ENCODE assay signal across 20 cellular contexts in genomic region chr1:49106438-49106837, GRCh38.
DNase-seq lines count a peak whose midpoint lies in the region; ATAC-seq and TF ChIP-seq lines count a peak whose summit lies in the region.
"Had no signal": no experiment of that assay in that cellular context is flagged by ENCODE, and none has a peak within 500 bp of the region (broad histone marks: within the 10 kb centered on the region; RNA-seq: fewer than 3 reads in every experiment).

No MANE protein-coding gene starts in this region.

- ATAC-seq in foreskin keratinocyte (no peak), HG03039 (IDR thresholded peaks at IDR 0.05; ENCODE audit: unreplicated experiment) (no peak)
- ATAC-seq: HCT116 had no signal

- H3K9ac ChIP-seq in adipocyte (ENCODE audit: low read length) = no peak overlapping the region
- H3K9ac ChIP-seq: KMS-11 had no signal

- H3K4me1 ChIP-seq in adipocyte (ENCODE audit: control insufficient read depth, insufficient read depth, low read length) = peaks cover 10% of the 10 kb centered on the region
- no peaks in the 10 kb centered on the region for H3K4me1 ChIP-seq in foreskin keratinocyte

- peak; percentile 18 for DNase-seq in DMS53 (lab: John Stamatoyannopoulos, UW)
- DNase-seq in DMS53 treated with DMSO at 0.1 percent for 48 hours (lab: John Stamatoyannopoulos, UW; ENCODE audit: unreplicated experiment) = no peak
- DNase-seq in adipocyte (ENCODE audit: low read depth) = peak; percentile 3
- DNase-seq in foreskin keratinocyte = peak; percentile 3 to 4
- peak; percentile 38 for DNase-seq in renal cortical epithelial cell (ENCODE audit: low read depth)
- no peak for DNase-seq in activated effector memory CD4-positive, alpha-beta T cell treated with Interleukin-2 at 50 U/mL for 16 hours
- no peak for DNase-seq in NCI-H1092 treated with DMSO at 0.1 percent for 48 hours (lab: John Stamatoyannopoulos, UW)
- DNase-seq: Calu3, MM.1S, NCI-H1417, NCI-H1694, NCI-H2081, NCI-H2227 treated with DMSO at 0.1 percent for 48 hours, NCI-H526 treated with DMSO at 0.1 percent for 48 hours, SHP77 had no signal

- TF ChIP-seq CTCF in foreskin keratinocyte (conservative IDR thresholded peaks at IDR 0.05) = no peak

- H3K27ac ChIP-seq in foreskin keratinocyte = no peak overlapping the region
- H3K27ac ChIP-seq: 22Rv1, KMS-11, RWPE1 had no signal

- no peaks in the 10 kb centered on the region for H3K36me3 ChIP-seq in adipocyte (ENCODE audit: control insufficient read depth, insufficient read depth, low read length, severe bottlenecking)

- no peaks in the 10 kb centered on the region for H3K9me3 ChIP-seq in adipocyte (ENCODE audit: control insufficient read depth, low read length)

- H3K27me3 ChIP-seq in adipocyte (replicated peaks; ENCODE audit: control insufficient read depth, insufficient read depth, low read length) = no peaks in the 10 kb centered on the region
- H3K27me3 ChIP-seq in foreskin keratinocyte = no peaks in the 10 kb centered on the region

- H3K4me3 ChIP-seq in adipocyte (ENCODE audit: low read length) = no peak overlapping the region

Comparison
In these comparisons a context has a peak if more than half of its experiments do, and no peak if none do; other contexts are left out.
1. DNase-seq: peak in DMS53 (single experiment), adipocyte (single experiment), foreskin keratinocyte (2 of 2) and renal cortical epithelial cell (single experiment); none in DMS53 treated with DMSO at 0.1 percent for 48 hours (single experiment), activated effector memory CD4-positive, alpha-beta T cell treated with Interleukin-2 at 50 U/mL for 16 hours (single experiment) and NCI-H1092 treated with DMSO at 0.1 percent for 48 hours (single experiment).